In the genomic region with DNA sequence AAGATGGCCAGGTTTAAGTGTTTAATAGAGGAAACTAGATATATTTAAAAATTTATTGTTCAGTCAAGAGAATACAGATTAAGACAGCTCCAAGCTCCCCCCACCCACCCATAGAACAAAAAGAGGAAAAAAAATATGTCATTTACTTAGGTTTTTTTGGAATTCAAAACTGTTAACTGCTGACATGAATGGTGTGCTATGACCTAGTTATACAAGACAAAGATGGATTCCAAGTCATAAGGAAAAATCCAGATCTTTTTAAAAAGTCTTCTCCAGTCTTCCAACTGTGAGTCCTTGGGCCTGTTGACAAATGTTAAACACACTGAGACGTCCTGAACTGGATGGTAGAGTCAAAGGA, we compare ENCODE assay signal across 1 cellular context.
TF ChIP-seq lines count a peak whose summit lies in the region.

No MANE protein-coding gene starts in this region.

TF ChIP-seq in endothelial cell of umbilical vein, 7 proteins besides CTCF, POLR2A, EP300 and RAD21 (continued from another document):
- TF ChIP-seq GATA2 (IDR thresholded peaks at IDR 0.05; ENCODE audit: insufficient read depth, insufficient read length, low read depth, low read length), result no peak
